Comparison of ENCODE assay signal across 23 cellular contexts in genomic region chr2:176818653-176819052, GRCh38.
"Had no signal": no experiment of that assay in that cellular context is flagged by ENCODE, and none has a peak within 500 bp of the region (broad histone marks: within the 10 kb centered on the region; RNA-seq: fewer than 3 reads in every experiment).

No MANE protein-coding gene starts in this region.

- H3K27ac ChIP-seq: breast epithelium, Peyer's patch, RWPE1 had no signal

- H3K36me3 ChIP-seq: breast epithelium, MG63, Peyer's patch had no signal

- H3K4me3 Mint-ChIP-seq: activated B cell treated with CpG ODN at 0.5 μM for 24 hours; activated CD4-positive, alpha-beta memory T cell treated with anti-CD3 and anti-CD28 coated beads for 36 hours; activated CD4-positive, alpha-beta T cell treated with anti-CD3 and anti-CD28 coated beads, Interleukin-2, amount 10 ng/mL, durations not matched to agents 7 days and 5 days; activated naive CD4-positive, alpha-beta T cell treated with anti-CD3 and anti-CD28 coated beads, Interleukin-2, amount 10 ng/mL, durations not matched to agents 7 days and 5 days; activated naive CD8-positive, alpha-beta T cell treated with anti-CD3 and anti-CD28 coated beads, Interleukin-2, amount 10 ng/mL, durations not matched to agents 7 days and 5 days; activated T-cell treated with anti-CD3 and anti-CD28 coated beads, Interleukin-2, amount 50 U/mL, for 4 hours; T-helper 1 cell treated with Interleukin-12 subunit alpha and Interleukin-12 subunit beta and Interleukin-4 antibody, amounts not matched to agents 30 μg/mL and 1 μg/mL, for 36 hours had no signal

- H3K4me1 ChIP-seq: breast epithelium, Peyer's patch had no signal

- H3K9me3 ChIP-seq: breast epithelium, MG63, Peyer's patch had no signal

- H3K4me3 ChIP-seq: breast epithelium, MG63, Peyer's patch had no signal

- H3K27me3 Mint-ChIP-seq: activated CD4-positive, alpha-beta T cell treated with anti-CD3 and anti-CD28 coated beads, Interleukin-2, amount 10 ng/mL, durations not matched to agents 7 days and 5 days; activated naive CD4-positive, alpha-beta T cell treated with anti-CD3 and anti-CD28 coated beads, Interleukin-2, amount 10 ng/mL, durations not matched to agents 7 days and 5 days; activated naive CD8-positive, alpha-beta T cell treated with anti-CD3 and anti-CD28 coated beads, Interleukin-2, amount 10 ng/mL, durations not matched to agents 7 days and 5 days had no signal

- DNase-seq: activated B cell treated with CpG ODN at 0.5 μM for 24 hours; activated CD4-positive, alpha-beta memory T cell treated with anti-CD3 and anti-CD28 coated beads for 36 hours; activated CD4-positive, alpha-beta T cell treated with anti-CD3 and anti-CD28 coated beads for 1 hour; activated CD4-positive, alpha-beta T cell treated with anti-CD3 and anti-CD28 coated beads, Interleukin-2, amount 10 ng/mL, durations not matched to agents 7 days and 5 days; activated CD8-positive, alpha-beta memory T cell treated with anti-CD3 and anti-CD28 coated beads for 24 hours; activated gamma-delta T cell; activated naive CD4-positive, alpha-beta T cell treated with anti-CD3 and anti-CD28 coated beads, Interleukin-2, amount 10 ng/mL, durations not matched to agents 7 days and 5 days; activated naive CD8-positive, alpha-beta T cell treated with anti-CD3 and anti-CD28 coated beads, Interleukin-2, amount 10 ng/mL, durations not matched to agents 7 days and 5 days; activated T-cell treated with anti-CD3 and anti-CD28 coated beads, Interleukin-2, amount 50 U/mL, for 4 hours; aorta; caudate nucleus; MG63; MV-4-11; NCI-H1092 treated with DMSO at 0.1 percent for 48 hours; NCI-H1417 treated with DMSO at 0.1 percent for 48 hours; NCI-H1694 treated with DMSO at 0.1 percent for 48 hours; NCI-H2081; NCI-H446; Peyer's patch; Right ventricle myocardium superior had no signal

- H3K27me3 ChIP-seq: breast epithelium, MG63, Peyer's patch had no signal

- H3K27ac Mint-ChIP-seq: activated B cell treated with CpG ODN at 0.5 μM for 24 hours; activated CD4-positive, alpha-beta memory T cell treated with anti-CD3 and anti-CD28 coated beads for 36 hours; activated CD4-positive, alpha-beta T cell treated with anti-CD3 and anti-CD28 coated beads, Interleukin-2, amount 10 ng/mL, durations not matched to agents 7 days and 5 days; activated naive CD4-positive, alpha-beta T cell treated with anti-CD3 and anti-CD28 coated beads, Interleukin-2, amount 10 ng/mL, durations not matched to agents 7 days and 5 days; activated naive CD8-positive, alpha-beta T cell treated with anti-CD3 and anti-CD28 coated beads, Interleukin-2, amount 10 ng/mL, durations not matched to agents 7 days and 5 days; T-helper 1 cell treated with Interleukin-12 subunit alpha and Interleukin-12 subunit beta and Interleukin-4 antibody, amounts not matched to agents 30 μg/mL and 1 μg/mL, for 36 hours had no signal

- H3K9me3 Mint-ChIP-seq: activated B cell treated with CpG ODN at 0.5 μM for 24 hours; activated CD4-positive, alpha-beta memory T cell treated with anti-CD3 and anti-CD28 coated beads for 36 hours; activated CD4-positive, alpha-beta T cell treated with anti-CD3 and anti-CD28 coated beads, Interleukin-2, amount 10 ng/mL, durations not matched to agents 7 days and 5 days; activated naive CD4-positive, alpha-beta T cell treated with anti-CD3 and anti-CD28 coated beads, Interleukin-2, amount 10 ng/mL, durations not matched to agents 7 days and 5 days; activated naive CD8-positive, alpha-beta T cell treated with anti-CD3 and anti-CD28 coated beads, Interleukin-2, amount 10 ng/mL, durations not matched to agents 7 days and 5 days; activated T-cell treated with anti-CD3 and anti-CD28 coated beads, Interleukin-2, amount 50 U/mL, for 4 hours; T-helper 1 cell treated with Interleukin-12 subunit alpha and Interleukin-12 subunit beta and Interleukin-4 antibody, amounts not matched to agents 30 μg/mL and 1 μg/mL, for 36 hours had no signal

- H3K36me3 Mint-ChIP-seq: activated CD4-positive, alpha-beta memory T cell treated with anti-CD3 and anti-CD28 coated beads for 36 hours; activated naive CD4-positive, alpha-beta T cell treated with anti-CD3 and anti-CD28 coated beads, Interleukin-2, amount 10 ng/mL, durations not matched to agents 7 days and 5 days had no signal
